ENCODE assay signal across 1 cellular context in genomic region chr6:118751072-118751471, GRCh38.
TF ChIP-seq lines count a peak whose summit lies in the region.

No MANE protein-coding gene starts in this region.

TF ChIP-seq in HepG2, 621 proteins besides CTCF, POLR2A, EP300 and RAD21 (continued from another document):
- no peak for TF ChIP-seq RNF219 (CRISPR knock-in tag; IDR thresholded peaks at IDR 0.05)
